1 cellular context compared by ENCODE assay signal in the genomic region with DNA sequence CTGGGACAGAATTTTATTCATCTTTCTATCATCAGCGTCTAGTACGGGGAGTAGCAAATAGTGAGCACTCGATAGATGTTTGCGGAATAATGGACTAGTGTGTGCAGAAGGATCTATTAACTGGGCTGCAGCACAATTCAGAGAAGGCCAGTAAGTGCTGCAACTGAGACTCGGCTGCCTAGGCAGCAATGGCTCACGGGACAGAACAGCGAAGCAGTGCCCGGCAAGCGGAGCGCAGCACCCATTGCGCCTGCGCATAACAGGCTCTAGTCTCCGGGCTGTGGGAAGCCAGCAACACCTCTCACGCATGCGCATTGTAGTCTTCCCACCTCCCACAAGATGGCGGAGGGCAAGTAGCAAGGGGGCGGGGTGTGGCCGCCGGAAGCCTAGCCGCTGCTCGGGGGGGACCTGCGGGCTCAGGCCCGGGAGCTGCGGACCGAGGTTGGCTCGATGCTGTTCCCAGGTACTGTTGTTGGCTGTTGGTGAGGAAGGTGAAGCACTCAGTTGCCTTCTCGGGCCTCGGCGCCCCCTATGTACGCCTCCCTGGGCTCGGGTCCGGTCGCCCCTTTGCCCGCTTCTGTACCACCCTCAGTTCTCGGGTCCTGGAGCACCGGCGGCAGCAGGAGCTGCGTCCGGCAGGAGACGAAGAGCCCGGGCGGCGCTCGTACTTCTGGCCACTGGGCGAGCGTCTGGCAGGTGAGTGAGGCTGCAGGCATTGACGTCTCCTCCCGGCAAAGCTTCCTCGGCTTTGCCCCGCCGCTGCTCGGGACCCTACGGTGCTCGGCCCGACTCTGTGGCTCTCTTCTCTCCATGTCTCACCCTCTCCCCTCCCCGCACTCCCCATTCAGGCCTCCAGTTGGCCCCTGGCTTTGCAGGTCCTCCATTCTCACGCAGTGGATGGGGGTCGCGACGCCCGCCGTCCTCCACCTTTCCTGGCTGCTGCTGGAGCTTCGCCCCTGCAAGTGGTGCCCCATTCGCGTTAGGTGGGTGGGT.
A peak's percentile ranks its signal among the peaks of the same experiment; 100 is the strongest.
TF ChIP-seq lines count a peak whose summit lies in the region.

No MANE protein-coding gene starts in this region.

TF ChIP-seq in HepG2, 621 proteins besides CTCF, POLR2A, EP300 and RAD21 (continued from another document and continues in another):
- TF ChIP-seq, protein P1, sequence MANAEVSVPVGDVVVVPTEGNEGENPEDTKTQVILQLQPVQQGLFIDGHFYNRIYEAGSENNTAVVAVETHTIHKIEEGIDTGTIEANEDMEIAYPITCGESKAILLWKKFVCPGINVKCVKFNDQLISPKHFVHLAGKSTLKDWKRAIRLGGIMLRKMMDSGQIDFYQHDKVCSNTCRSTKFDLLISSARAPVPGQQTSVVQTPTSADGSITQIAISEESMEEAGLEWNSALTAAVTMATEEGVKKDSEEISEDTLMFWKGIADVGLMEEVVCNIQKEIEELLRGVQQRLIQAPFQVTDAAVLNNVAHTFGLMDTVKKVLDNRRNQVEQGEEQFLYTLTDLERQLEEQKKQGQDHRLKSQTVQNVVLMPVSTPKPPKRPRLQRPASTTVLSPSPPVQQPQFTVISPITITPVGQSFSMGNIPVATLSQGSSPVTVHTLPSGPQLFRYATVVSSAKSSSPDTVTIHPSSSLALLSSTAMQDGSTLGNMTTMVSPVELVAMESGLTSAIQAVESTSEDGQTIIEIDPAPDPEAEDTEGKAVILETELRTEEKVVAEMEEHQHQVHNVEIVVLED (CRISPR knock-in tag; IDR thresholded peaks at IDR 0.05; ENCODE audit: borderline replicate concordance), result peak; percentile 52; the same call in 1 of the 2 replicates
- TF ChIP-seq HOXD1 (CRISPR knock-in tag; IDR thresholded peaks at IDR 0.05) (no peak), ZNF761 (CRISPR knock-in tag; conservative IDR thresholded peaks at IDR 0.05) (0 out of 2 replicates have a peak, but pooled peaks have one; percentile 26), WIZ (CRISPR knock-in tag; IDR thresholded peaks at IDR 0.05) (peak; percentile 95), RBFOX2 (IDR thresholded peaks at IDR 0.05; ENCODE audit: low read depth, low read length) (peak; percentile 90), ZNF674 (CRISPR knock-in tag; IDR thresholded peaks at IDR 0.05; ENCODE audit: low read depth) (peak; percentile 63; the same call in 1 of the 2 replicates), YEATS2 (CRISPR knock-in tag; IDR thresholded peaks at IDR 0.05; ENCODE audit: borderline replicate concordance) (no peak), ZNF441 (CRISPR knock-in tag; IDR thresholded peaks at IDR 0.05; ENCODE audit: borderline replicate concordance) (peak; percentile 39; the same call in 1 of the 2 replicates), RARG (CRISPR knock-in tag; IDR thresholded peaks at IDR 0.05; ENCODE audit: low read depth) (no peak), MED1 (CRISPR knock-in tag; IDR thresholded peaks at IDR 0.05) (peak; percentile 70; the same call in 1 of the 2 replicates), ZZZ3 (CRISPR knock-in tag; IDR thresholded peaks at IDR 0.05; ENCODE audit: borderline replicate concordance) (no peak), ZNF501 (CRISPR knock-in tag; IDR thresholded peaks at IDR 0.05) (peak; percentile 95), ZNF670 (CRISPR knock-in tag; IDR thresholded peaks at IDR 0.05; ENCODE audit: borderline replicate concordance) (no peak), ZNF235 (CRISPR knock-in tag; IDR thresholded peaks at IDR 0.05; ENCODE audit: borderline replicate concordance) (no peak), EHMT2 (IDR thresholded peaks at IDR 0.05; ENCODE audit: borderline replicate concordance, low read depth, low read length) (no peak), KLF11 (CRISPR knock-in tag; IDR thresholded peaks at IDR 0.05) (no peak), FOSL1 (CRISPR knock-in tag; IDR thresholded peaks at IDR 0.05; ENCODE audit: borderline replicate concordance) (no peak), ZKSCAN1 (IDR thresholded peaks at IDR 0.05; ENCODE audit: low read length) (no peak), EED (CRISPR knock-in tag; IDR thresholded peaks at IDR 0.05) (no peak), ZFYVE20 (CRISPR knock-in tag; IDR thresholded peaks at IDR 0.05; ENCODE audit: borderline replicate concordance, low read depth) (no peak), ZNF724P (CRISPR knock-in tag; IDR thresholded peaks at IDR 0.05; ENCODE audit: borderline replicate concordance) (no peak), NFKB2 (CRISPR knock-in tag; IDR thresholded peaks at IDR 0.05; ENCODE audit: borderline replicate concordance) (peak; percentile 94; the same call in 1 of the 2 replicates), TAF1 (CRISPR knock-in tag; IDR thresholded peaks at IDR 0.05) (peak; percentile 95), ZNF207 (IDR thresholded peaks at IDR 0.05; ENCODE audit: borderline replicate concordance) (no peak), ZNF20 (CRISPR knock-in tag; IDR thresholded peaks at IDR 0.05) (no peak), HOXA5 (CRISPR knock-in tag; IDR thresholded peaks at IDR 0.05) (0 out of 2 replicates have a peak, but pooled peaks have one; percentile 78), ZNF24 (IDR thresholded peaks at IDR 0.05) (no peak), ONECUT2 (CRISPR knock-in tag; IDR thresholded peaks at IDR 0.05) (0 out of 2 replicates have a peak, but pooled peaks have one; percentile 22), CREB1 (IDR thresholded peaks at IDR 0.05) (no peak), CREB1 (CRISPR knock-in tag; IDR thresholded peaks at IDR 0.05) (no peak), ZNF616 (CRISPR knock-in tag; IDR thresholded peaks at IDR 0.05; ENCODE audit: low read depth) (0 out of 2 replicates have a peak, but pooled peaks have one; percentile 26), POLR2AphosphoS5 (IDR thresholded peaks at IDR 0.05; ENCODE audit: low read depth, low read length) (peak; percentile 87), ZNF446 (CRISPR knock-in tag; IDR thresholded peaks at IDR 0.05) (peak; percentile 80; the same call in 1 of the 2 replicates), TEAD3 (CRISPR knock-in tag; optimal IDR thresholded peaks at IDR 0.05; ENCODE audit: borderline replicate concordance) (peak; percentile 53), ZKSCAN8 (CRISPR knock-in tag; IDR thresholded peaks at IDR 0.05; ENCODE audit: borderline replicate concordance) (no peak; the same call in 1 of the 2 replicates), ZFP36 (IDR thresholded peaks at IDR 0.05; ENCODE audit: borderline replicate concordance, low read depth, low read length, partially characterized antibody) (no peak), ZBTB8A (CRISPR knock-in tag; IDR thresholded peaks at IDR 0.05; ENCODE audit: borderline replicate concordance, low read depth) (no peak), SYNCRIP (IDR thresholded peaks at IDR 0.05; ENCODE audit: insufficient read depth, low read depth, low read length) (no peak)
- TF ChIP-seq, protein P2, sequence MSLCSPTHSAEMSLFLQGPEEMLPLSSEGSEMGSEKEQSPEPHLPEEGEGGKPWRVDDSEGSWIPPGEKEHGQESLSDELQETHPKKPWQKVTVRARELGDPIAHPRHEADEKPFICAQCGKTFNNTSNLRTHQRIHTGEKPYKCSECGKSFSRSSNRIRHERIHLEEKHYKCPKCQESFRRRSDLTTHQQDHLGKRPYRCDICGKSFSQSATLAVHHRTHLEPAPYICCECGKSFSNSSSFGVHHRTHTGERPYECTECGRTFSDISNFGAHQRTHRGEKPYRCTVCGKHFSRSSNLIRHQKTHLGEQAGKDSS (CRISPR knock-in tag; IDR thresholded peaks at IDR 0.05; ENCODE audit: borderline replicate concordance, low read depth), result no peak
- TF ChIP-seq, protein P3, sequence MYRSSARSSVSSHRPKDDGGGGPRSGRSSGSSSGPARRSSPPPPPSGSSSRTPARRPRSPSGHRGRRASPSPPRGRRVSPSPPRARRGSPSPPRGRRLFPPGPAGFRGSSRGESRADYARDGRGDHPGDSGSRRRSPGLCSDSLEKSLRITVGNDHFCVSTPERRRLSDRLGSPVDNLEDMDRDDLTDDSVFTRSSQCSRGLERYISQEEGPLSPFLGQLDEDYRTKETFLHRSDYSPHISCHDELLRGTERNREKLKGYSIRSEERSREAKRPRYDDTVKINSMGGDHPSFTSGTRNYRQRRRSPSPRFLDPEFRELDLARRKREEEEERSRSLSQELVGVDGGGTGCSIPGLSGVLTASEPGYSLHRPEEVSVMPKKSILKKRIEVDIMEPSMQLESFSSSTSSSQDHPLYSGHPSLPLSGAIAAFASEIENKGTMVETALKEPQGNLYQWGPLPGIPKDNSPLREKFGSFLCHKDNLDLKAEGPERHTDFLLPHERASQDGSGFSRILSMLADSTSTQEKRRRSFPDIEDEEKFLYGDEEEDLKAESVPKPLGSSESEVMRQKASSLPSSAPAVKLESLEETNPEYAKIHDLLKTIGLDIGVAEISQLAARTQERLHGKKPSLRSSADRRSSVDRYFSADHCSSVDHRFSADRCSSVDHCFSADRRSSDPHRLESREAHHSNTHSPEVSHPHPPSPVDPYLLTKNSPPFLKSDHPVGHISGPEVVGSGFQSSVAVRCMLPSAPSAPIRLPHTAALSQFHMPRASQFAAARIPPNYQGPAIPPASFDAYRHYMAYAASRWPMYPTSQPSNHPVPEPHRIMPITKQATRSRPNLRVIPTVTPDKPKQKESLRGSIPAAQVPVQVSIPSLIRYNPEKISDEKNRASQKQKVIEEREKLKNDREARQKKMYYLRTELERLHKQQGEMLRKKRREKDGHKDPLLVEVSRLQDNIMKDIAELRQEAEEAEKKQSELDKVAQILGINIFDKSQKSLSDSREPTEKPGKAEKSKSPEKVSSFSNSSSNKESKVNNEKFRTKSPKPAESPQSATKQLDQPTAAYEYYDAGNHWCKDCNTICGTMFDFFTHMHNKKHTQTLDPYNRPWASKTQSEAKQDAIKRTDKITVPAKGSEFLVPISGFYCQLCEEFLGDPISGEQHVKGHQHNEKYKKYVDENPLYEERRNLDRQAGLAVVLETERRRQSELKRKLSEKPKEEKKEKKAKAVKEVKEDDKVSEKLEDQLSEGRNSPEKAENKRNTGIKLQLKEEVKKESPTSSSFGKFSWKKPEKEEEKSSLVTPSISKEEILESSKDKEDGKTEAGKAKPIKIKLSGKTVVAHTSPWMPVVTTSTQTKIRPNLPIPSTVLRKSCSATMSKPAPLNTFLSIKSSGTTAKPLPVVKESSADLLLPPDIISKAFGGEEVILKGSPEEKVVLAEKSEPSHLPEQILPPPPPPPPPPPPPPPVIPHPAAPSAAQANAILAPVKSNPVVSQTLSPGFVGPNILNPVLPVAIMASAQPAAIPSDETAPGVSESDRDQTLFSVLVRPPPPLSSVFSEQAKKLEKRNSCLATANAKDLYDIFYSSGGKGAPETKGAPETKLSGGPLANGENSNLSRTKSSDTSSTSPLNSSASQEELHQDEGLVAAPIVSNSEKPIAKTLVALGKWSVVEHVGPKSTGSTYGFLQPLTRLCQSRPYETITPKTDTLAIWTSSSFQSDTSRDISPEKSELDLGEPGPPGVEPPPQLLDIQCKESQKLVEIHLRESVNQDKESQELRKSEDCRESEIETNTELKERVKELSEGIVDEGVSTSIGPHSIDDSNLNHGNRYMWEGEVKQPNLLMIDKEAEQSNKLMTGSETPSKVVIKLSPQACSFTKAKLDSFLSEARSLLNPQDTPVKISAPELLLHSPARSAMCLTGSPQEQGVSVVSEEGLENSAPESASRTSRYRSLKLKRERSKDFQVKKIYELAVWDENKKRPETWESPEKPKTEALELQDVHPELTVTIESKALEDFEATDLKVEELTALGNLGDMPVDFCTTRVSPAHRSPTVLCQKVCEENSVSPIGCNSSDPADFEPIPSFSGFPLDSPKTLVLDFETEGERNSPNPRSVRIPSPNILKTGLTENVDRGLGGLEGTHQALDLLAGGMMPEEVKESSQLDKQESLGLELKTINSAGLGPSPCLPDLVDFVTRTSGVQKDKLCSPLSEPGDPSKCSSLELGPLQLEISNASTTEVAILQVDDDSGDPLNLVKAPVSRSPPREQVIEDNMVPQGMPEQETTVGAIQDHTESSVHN (CRISPR knock-in tag; IDR thresholded peaks at IDR 0.05), result no peak
- TF ChIP-seq, protein P4, sequence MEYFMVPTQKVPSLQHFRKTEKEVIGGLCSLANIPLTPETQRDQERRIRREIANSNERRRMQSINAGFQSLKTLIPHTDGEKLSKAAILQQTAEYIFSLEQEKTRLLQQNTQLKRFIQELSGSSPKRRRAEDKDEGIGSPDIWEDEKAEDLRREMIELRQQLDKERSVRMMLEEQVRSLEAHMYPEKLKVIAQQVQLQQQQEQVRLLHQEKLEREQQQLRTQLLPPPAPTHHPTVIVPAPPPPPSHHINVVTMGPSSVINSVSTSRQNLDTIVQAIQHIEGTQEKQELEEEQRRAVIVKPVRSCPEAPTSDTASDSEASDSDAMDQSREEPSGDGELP (IDR thresholded peaks at IDR 0.05; ENCODE audit: borderline replicate concordance, low read depth), result no peak
- TF ChIP-seq, protein P5, sequence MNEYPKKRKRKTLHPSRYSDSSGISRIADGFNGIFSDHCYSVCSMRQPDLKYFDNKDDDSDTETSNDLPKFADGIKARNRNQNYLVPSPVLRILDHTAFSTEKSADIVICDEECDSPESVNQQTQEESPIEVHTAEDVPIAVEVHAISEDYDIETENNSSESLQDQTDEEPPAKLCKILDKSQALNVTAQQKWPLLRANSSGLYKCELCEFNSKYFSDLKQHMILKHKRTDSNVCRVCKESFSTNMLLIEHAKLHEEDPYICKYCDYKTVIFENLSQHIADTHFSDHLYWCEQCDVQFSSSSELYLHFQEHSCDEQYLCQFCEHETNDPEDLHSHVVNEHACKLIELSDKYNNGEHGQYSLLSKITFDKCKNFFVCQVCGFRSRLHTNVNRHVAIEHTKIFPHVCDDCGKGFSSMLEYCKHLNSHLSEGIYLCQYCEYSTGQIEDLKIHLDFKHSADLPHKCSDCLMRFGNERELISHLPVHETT (CRISPR knock-in tag; conservative IDR thresholded peaks at IDR 0.05), result peak; percentile 20; the same call in 1 of the 2 replicates
- TF ChIP-seq, protein P6, sequence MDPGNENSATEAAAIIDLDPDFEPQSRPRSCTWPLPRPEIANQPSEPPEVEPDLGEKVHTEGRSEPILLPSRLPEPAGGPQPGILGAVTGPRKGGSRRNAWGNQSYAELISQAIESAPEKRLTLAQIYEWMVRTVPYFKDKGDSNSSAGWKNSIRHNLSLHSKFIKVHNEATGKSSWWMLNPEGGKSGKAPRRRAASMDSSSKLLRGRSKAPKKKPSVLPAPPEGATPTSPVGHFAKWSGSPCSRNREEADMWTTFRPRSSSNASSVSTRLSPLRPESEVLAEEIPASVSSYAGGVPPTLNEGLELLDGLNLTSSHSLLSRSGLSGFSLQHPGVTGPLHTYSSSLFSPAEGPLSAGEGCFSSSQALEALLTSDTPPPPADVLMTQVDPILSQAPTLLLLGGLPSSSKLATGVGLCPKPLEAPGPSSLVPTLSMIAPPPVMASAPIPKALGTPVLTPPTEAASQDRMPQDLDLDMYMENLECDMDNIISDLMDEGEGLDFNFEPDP (CRISPR knock-in tag; conservative IDR thresholded peaks at IDR 0.05), result no peak
- TF ChIP-seq, protein P7, sequence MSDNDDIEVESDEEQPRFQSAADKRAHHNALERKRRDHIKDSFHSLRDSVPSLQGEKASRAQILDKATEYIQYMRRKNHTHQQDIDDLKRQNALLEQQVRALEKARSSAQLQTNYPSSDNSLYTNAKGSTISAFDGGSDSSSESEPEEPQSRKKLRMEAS (IDR thresholded peaks at IDR 0.05), result peak; percentile 60
